In genomic region chr4:39025552-39026085, GRCh38 we compare ENCODE assay signal across 15 cellular contexts. TPM values are rescaled to one million over a fixed set of nuclear protein-coding genes. Genes with fewer than 3 reads are reported as not detected.
DNase-seq lines count a peak whose midpoint lies in the region; TF ChIP-seq lines count a peak whose summit lies in the region.
"Had no signal": no experiment of that assay in that cellular context is flagged by ENCODE, and none has a peak within 500 bp of the region (broad histone marks: within the 10 kb centered on the region; RNA-seq: fewer than 3 reads in every experiment).

No MANE protein-coding gene starts in this region.

- H3K9me3 ChIP-seq in OCI-LY1 (ENCODE audit: low read length) = peaks cover 5% of the 10 kb centered on the region
- no peaks in the 10 kb centered on the region for H3K9me3 ChIP-seq in A673 (ENCODE audit: low read depth, low read length, poor library complexity, severe bottlenecking)
- H3K9me3 ChIP-seq: thoracic aorta had no signal

- no peaks in the 10 kb centered on the region for H3K27me3 Mint-ChIP-seq in T-helper 2 cell treated with Interferon-gamma antibody and Interleukin-4, amounts not matched to agents 5 μg/mL and 100 μg/mL, for 36 hours (ENCODE audit: low read depth)
- H3K27me3 Mint-ChIP-seq in osteocyte (ENCODE audit: unreplicated experiment) = no peaks in the 10 kb centered on the region
- H3K27me3 Mint-ChIP-seq: progenitor cell of endocrine pancreas had no signal

- H2AFZ ChIP-seq in OCI-LY1 (ENCODE audit: low read length) = no peak overlapping the region

- POLR2A ChIA-PET in A673 (lab: Charles Lee; ENCODE audit: low non-redundant PET) = no interaction called here

- H3K9ac ChIP-seq in OCI-LY1 (ENCODE audit: low read length) = no peak overlapping the region

- peaks cover 24% of the 10 kb centered on the region for H3K9me3 Mint-ChIP-seq in T-helper 2 cell treated with Interferon-gamma antibody and Interleukin-4, amounts not matched to agents 5 μg/mL and 100 μg/mL, for 36 hours
- H3K9me3 Mint-ChIP-seq in osteocyte (ENCODE audit: unreplicated experiment) = peaks cover 8% of the 10 kb centered on the region

- H3K4me3 ChIP-seq in OCI-LY1 (ENCODE audit: low read depth, low read length, poor library complexity, severe bottlenecking) = no peak overlapping the region
- no peak overlapping the region for H3K4me3 ChIP-seq in brain microvascular endothelial cell (ENCODE audit: low read depth, low read length)
- H3K4me3 ChIP-seq in A673 (ENCODE audit: low read depth, low read length, poor library complexity, severe bottlenecking) = no peak overlapping the region
- H3K4me3 ChIP-seq: cardiac muscle cell, thoracic aorta had no signal

- DNase-seq in T-helper 2 cell treated with Interferon-gamma antibody and Interleukin-4, amounts not matched to agents 5 μg/mL and 100 μg/mL, for 36 hours (ENCODE audit: low spot score) = no peak
- DNase-seq in T-helper 2 cell (no peak), brain microvascular endothelial cell (peak; percentile 41), osteocyte (ENCODE audit: extremely low spot score, unreplicated experiment) (no peak), T-helper 9 cell (no peak), A673 (ENCODE audit: low spot score) (no peak), COLO668 (lab: John Stamatoyannopoulos, UW; ENCODE audit: unreplicated experiment) (no peak)
- DNase-seq: activated CD8-positive, alpha-beta memory T cell treated with anti-CD3 and anti-CD28 coated beads for 24 hours; activated effector memory CD4-positive, alpha-beta T cell treated with anti-CD3 and anti-CD28 coated beads, Interleukin-2, amount 50 U/mL, for 16 hours; NCI-H1048; T1000 had no signal

- H4K20me1 ChIP-seq in OCI-LY1 (ENCODE audit: insufficient read depth, low read length) = no peaks in the 10 kb centered on the region

- peaks cover 37% of the 10 kb centered on the region for H3K4me1 ChIP-seq in OCI-LY1 (ENCODE audit: insufficient read depth, low read length, severe bottlenecking)
- H3K4me1 ChIP-seq in A673 (ENCODE audit: insufficient read depth, low read length, poor library complexity, severe bottlenecking) = no peaks in the 10 kb centered on the region

- H3K4me1 Mint-ChIP-seq in T-helper 2 cell treated with Interferon-gamma antibody and Interleukin-4, amounts not matched to agents 5 μg/mL and 100 μg/mL, for 36 hours (ENCODE audit: low read depth) = peaks cover 31% of the 10 kb centered on the region
- H3K4me1 Mint-ChIP-seq in osteocyte (ENCODE audit: unreplicated experiment) = peaks cover 29% of the 10 kb centered on the region

- H3K9me2 ChIP-seq in OCI-LY1 (ENCODE audit: low read depth, low read length) = no peaks in the 10 kb centered on the region

- H3K4me2 ChIP-seq in OCI-LY1 (ENCODE audit: low read length) = no peak overlapping the region

- H3K27ac Mint-ChIP-seq in T-helper 2 cell treated with Interferon-gamma antibody and Interleukin-4, amounts not matched to agents 5 μg/mL and 100 μg/mL, for 36 hours = peak overlapping the region; percentile 27
- peak overlapping the region; percentile 82 for H3K27ac Mint-ChIP-seq in osteocyte (ENCODE audit: unreplicated experiment)
- H3K27ac Mint-ChIP-seq: progenitor cell of endocrine pancreas had no signal

- peaks cover 58% of the 10 kb centered on the region for H3K36me3 ChIP-seq in OCI-LY1 (ENCODE audit: insufficient read depth, low read length)
- peaks cover 12% of the 10 kb centered on the region for H3K36me3 ChIP-seq in brain microvascular endothelial cell (replicated peaks)
- no peaks in the 10 kb centered on the region for H3K36me3 ChIP-seq in A673 (ENCODE audit: insufficient read depth, low read length, poor library complexity, severe bottlenecking)
- H3K36me3 ChIP-seq: cardiac muscle cell, thoracic aorta had no signal

- H3K27ac ChIP-seq in OCI-LY1 (ENCODE audit: low read depth, low read length, poor library complexity, severe bottlenecking) (peak overlapping the region; percentile 41), brain microvascular endothelial cell (peak overlapping the region; percentile 91), A673 (ENCODE audit: low read depth, low read length, poor library complexity, severe bottlenecking) (no peak overlapping the region)
- H3K27ac ChIP-seq: cardiac muscle cell, thoracic aorta had no signal

- peaks cover 49% of the 10 kb centered on the region for H3K36me3 Mint-ChIP-seq in T-helper 2 cell treated with Interferon-gamma antibody and Interleukin-4, amounts not matched to agents 5 μg/mL and 100 μg/mL, for 36 hours (ENCODE audit: low read depth)
- H3K36me3 Mint-ChIP-seq in osteocyte (ENCODE audit: unreplicated experiment) = no peaks in the 10 kb centered on the region

- H3K4me3 Mint-ChIP-seq in T-helper 2 cell treated with Interferon-gamma antibody and Interleukin-4, amounts not matched to agents 5 μg/mL and 100 μg/mL, for 36 hours = no peak overlapping the region
- H3K4me3 Mint-ChIP-seq in osteocyte (ENCODE audit: unreplicated experiment) = no peak overlapping the region

- no peaks in the 10 kb centered on the region for H3K27me3 ChIP-seq in OCI-LY1 (ENCODE audit: insufficient read depth, low read length)
- H3K27me3 ChIP-seq in brain microvascular endothelial cell (replicated peaks) = no peaks in the 10 kb centered on the region
- H3K27me3 ChIP-seq in A673 (replicated peaks; ENCODE audit: insufficient read depth, low read depth, low read length, poor library complexity) = no peaks in the 10 kb centered on the region
- H3K27me3 ChIP-seq: cardiac muscle cell had no signal

- CTCF ChIA-PET in A673 (lab: Charles Lee) = no interaction called here

- peaks cover 90% of the 10 kb centered on the region for H3K79me2 ChIP-seq in OCI-LY1 (ENCODE audit: insufficient read depth, low read length)

- intact Hi-C loops in A673 (cut with micrococcal nuclease; ENCODE audit: unreplicated experiment) = no loop called here

- TF ChIP-seq CTCF in OCI-LY1 (IDR thresholded peaks at IDR 0.05; ENCODE audit: low read length) = no peak
- no peak for TF ChIP-seq CTCF in brain microvascular endothelial cell (IDR thresholded peaks at IDR 0.05; ENCODE audit: low read depth, low read length, missing control alignments)
- TF ChIP-seq CTCF in osteocyte (IDR thresholded peaks at IDR 0.05) = no peak
- no peak for TF ChIP-seq CTCF in A673 (conservative IDR thresholded peaks at IDR 0.05; ENCODE audit: low read depth, low read length)

- in situ Hi-C loops in brain microvascular endothelial cell (cut with HindIII; ENCODE audit: low pct_ligation_motif_present, low sequenced_read_pairs) = no loop called here

- H3F3A ChIP-seq in OCI-LY1 (ENCODE audit: insufficient read depth, low read length) = no peaks in the 10 kb centered on the region

- BruUV-seq in A673 (replicated peaks; lab: Mats Ljungman, UMichigan) = no TSS peak

RNA-seq across cellular contexts. Expression of gene TMEM156, which starts 6.6 kb away (rescaled TPM):
- total RNA-seq in osteocyte (not detected in 2 replicates), A673 (2021) (not detected in 2 replicates)
- total RNA-seq: cardiac muscle cell, progenitor cell of endocrine pancreas, thoracic aorta had no signal

RNA-seq across cellular contexts. Expression of gene KLHL5, which starts 36.4 kb away (rescaled TPM):
- 128 and 145 TPM in 2 replicates for total RNA-seq in osteocyte
- total RNA-seq in A673 (2021) = 21.6 and 29.3 TPM in 2 replicates
